In the genomic region with DNA sequence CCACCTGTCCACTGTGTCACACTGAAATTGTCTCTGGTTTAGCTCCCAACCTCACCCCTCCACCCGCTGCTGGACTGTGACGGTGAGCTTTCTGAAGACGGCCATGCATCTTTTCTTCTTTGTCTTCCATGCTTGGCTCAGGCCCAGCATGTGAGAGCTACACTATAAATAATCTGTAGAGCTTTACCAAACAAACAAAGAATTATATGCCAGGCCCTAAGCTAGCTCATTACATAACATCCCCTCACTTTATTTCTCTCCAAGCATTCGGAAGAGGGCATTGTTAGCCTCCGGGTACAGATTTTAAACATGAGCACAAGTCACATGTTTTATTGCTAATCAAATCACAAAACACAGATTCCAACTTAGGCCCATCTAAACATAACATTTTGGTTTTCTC, we compare ENCODE assay signal across 19 cellular contexts.
DNase-seq lines count a peak whose midpoint lies in the region; ATAC-seq and TF ChIP-seq lines count a peak whose summit lies in the region.
"Had no signal": no experiment of that assay in that cellular context is flagged by ENCODE, and none has a peak within 500 bp of the region (broad histone marks: within the 10 kb centered on the region; RNA-seq: fewer than 3 reads in every experiment).

No MANE protein-coding gene starts in this region.

- H3K36me3 ChIP-seq in SJCRH30 (no peaks in the 10 kb centered on the region), spleen (no peaks in the 10 kb centered on the region)
- H3K36me3 ChIP-seq: BE2C, SJSA1 had no signal

- no peaks in the 10 kb centered on the region for H3K27me3 ChIP-seq in SJCRH30
- no peaks in the 10 kb centered on the region for H3K27me3 ChIP-seq in spleen (replicated peaks in 1 of 7)
- H3K27me3 ChIP-seq: BE2C, SJSA1 had no signal

- no peak for TF ChIP-seq CTCF in spleen (IDR thresholded peaks at IDR 0.05 in 8 of 11, conservative IDR thresholded peaks at IDR 0.05 in 3 of 11)

- DNase-seq in NCI-H187 (lab: John Stamatoyannopoulos, UW) (peak; percentile 42 to 47), NCI-H187 treated with DMSO at 0.1 percent for 48 hours (lab: John Stamatoyannopoulos, UW) (no peak), NCI-H2029 (lab: John Stamatoyannopoulos, UW) (peak; percentile 81), SJCRH30 (peak; percentile 42 to 69), spleen (no peak)
- DNase-seq: BE2C, COR-L47, DMS 273 treated with DMSO at 0.1 percent for 48 hours, Kasumi-1, NCI-H1436 treated with DMSO at 0.1 percent for 48 hours, NCI-H2081 treated with DMSO at 0.1 percent for 48 hours, NCI-H510A, NCI-H774, OCI-M1, T1000 had no signal

- H3K9me3 ChIP-seq in SJCRH30 (replicated peaks) (no peaks in the 10 kb centered on the region), spleen (no peaks in the 10 kb centered on the region)
- H3K9me3 ChIP-seq: A549, BE2C, SJSA1 had no signal

- H3K4me1 ChIP-seq in SJCRH30: peaks cover 22% of the 10 kb centered on the region
- H3K4me1 ChIP-seq in spleen: no peaks in the 10 kb centered on the region
- H3K4me1 ChIP-seq: BE2C had no signal

- H3K27ac ChIP-seq in SJCRH30 (no peak overlapping the region; the same call in 1 of the 2 replicates), spleen (no peak overlapping the region)
- H3K27ac ChIP-seq: A549, SJSA1 had no signal

- ATAC-seq in GM21737 (IDR thresholded peaks at IDR 0.05; ENCODE audit: unreplicated experiment) (no peak), HG02938 (IDR thresholded peaks at IDR 0.05; ENCODE audit: unreplicated experiment) (no peak)
- ATAC-seq: A549 had no signal

- WGBS in spleen, 5 donors: 81 to 92% (median 88%) methylated on average over 5 of the region's 5 CpGs

- no peak overlapping the region for H3K4me3 ChIP-seq in SJCRH30
- H3K4me3 ChIP-seq in spleen: no peak overlapping the region
- H3K4me3 ChIP-seq: A549, SJSA1 had no signal

- intact Hi-C loops in spleen (cut with DNase I; ENCODE audit: low total_unique reads): no loop called here

- TF ChIP-seq POLR2A in spleen (IDR thresholded peaks at IDR 0.05): no peak

Comparison
In these comparisons a context has a peak if more than half of its experiments do, and no peak if none do; other contexts are left out.
1. DNase-seq: peak in NCI-H187 (2 of 2), NCI-H2029 (single experiment) and SJCRH30 (2 of 2); none in NCI-H187 treated with DMSO at 0.1 percent for 48 hours (single experiment) and spleen (single experiment).